17 cellular contexts compared by ENCODE assay signal in genomic region chr20:10971096-10971495, GRCh38.
"Had no signal": no experiment of that assay in that cellular context is flagged by ENCODE, and none has a peak within 500 bp of the region (broad histone marks: within the 10 kb centered on the region; RNA-seq: fewer than 3 reads in every experiment).

No MANE protein-coding gene starts in this region.

- H3K36me3 ChIP-seq: heart left ventricle, right atrium auricular region, sigmoid colon, stomach, thoracic aorta, transverse colon had no signal

- H3K27ac ChIP-seq: coronary artery, dorsolateral prefrontal cortex, heart left ventricle, right atrium auricular region, sigmoid colon, stomach, thoracic aorta had no signal

- ATAC-seq: heart left ventricle, left lobe of liver, natural killer cell had no signal

- H3K27me3 ChIP-seq: dorsolateral prefrontal cortex, heart left ventricle, right atrium auricular region, sigmoid colon, stomach, transverse colon had no signal

- H3K4me1 ChIP-seq: right atrium auricular region, sigmoid colon, stomach had no signal

- H3K9me3 ChIP-seq: heart left ventricle, right atrium auricular region, sigmoid colon, stomach, thoracic aorta, transverse colon had no signal

- H3K4me3 ChIP-seq: coronary artery, dorsolateral prefrontal cortex, heart left ventricle, right atrium auricular region, sigmoid colon, skin epidermis, stomach, thoracic aorta, transverse colon had no signal

- DNase-seq: dorsolateral prefrontal cortex; effector CD8-positive, alpha-beta T cell; heart left ventricle; hippocampal formation; kidney glomerular epithelial cell; natural killer cell; posterior cingulate gyrus; sigmoid colon; stimulated activated naive CD4-positive, alpha-beta T cell; stomach; substantia nigra; transverse colon had no signal
